Comparison of ENCODE assay signal across 8 cellular contexts in the genomic region with DNA sequence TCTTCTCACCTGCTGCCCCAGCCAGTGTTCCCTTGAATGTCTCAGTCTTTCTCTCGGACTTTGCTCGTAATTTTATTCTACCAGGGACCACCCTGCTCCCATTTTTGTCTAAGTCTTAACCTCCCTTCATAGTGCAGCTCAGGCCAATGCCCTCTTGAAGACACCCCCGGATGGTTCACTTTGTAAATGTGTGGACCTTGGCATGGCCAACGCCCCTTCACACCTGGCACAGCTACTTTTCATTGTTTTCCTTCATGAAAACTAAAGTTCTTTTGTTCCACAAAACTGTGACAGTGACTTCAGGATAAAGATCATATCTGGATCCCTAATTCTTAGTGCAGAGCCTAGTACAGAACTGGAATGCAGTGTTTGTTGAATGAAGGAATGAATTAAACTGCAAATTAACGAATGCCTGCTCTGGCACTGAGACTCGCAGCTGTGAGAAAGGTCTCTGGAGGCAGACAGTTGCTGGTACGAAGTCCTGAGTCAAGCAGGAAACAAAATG. TPM values are rescaled to one million over a fixed set of nuclear protein-coding genes. Genes with fewer than 3 reads are reported as not detected.
A peak's percentile ranks its signal among the peaks of the same experiment; 100 is the strongest.
DNase-seq lines count a peak whose midpoint lies in the region; ATAC-seq, FAIRE-seq and TF ChIP-seq lines count a peak whose summit lies in the region.

No MANE protein-coding gene starts in this region.

- FAIRE-seq in keratinocyte (lab: Jason Lieb, UNC), result no peak

- H2AFZ ChIP-seq in SK-N-SH (ENCODE audit: low read depth), result peak overlapping the region; percentile 97
- H2AFZ ChIP-seq in keratinocyte (ENCODE audit: control insufficient read depth, low read length), result peak overlapping the region; percentile 96

- no peaks in the 10 kb centered on the region for H3K9me2 ChIP-seq in SK-N-SH

- peak; percentile 18 for ATAC-seq in GM21737 (IDR thresholded peaks at IDR 0.05; ENCODE audit: unreplicated experiment)
- no peak for ATAC-seq in GM19455 (IDR thresholded peaks at IDR 0.05; ENCODE audit: unreplicated experiment)

- TF ChIP-seq POLR2A in vagina (IDR thresholded peaks at IDR 0.05), result no peak

- TF ChIP-seq CTCF in SK-N-SH (IDR thresholded peaks at IDR 0.05) (no peak), keratinocyte (optimal IDR thresholded peaks at IDR 0.05 in 1 of 3, IDR thresholded peaks at IDR 0.05 in 1 of 3, conservative IDR thresholded peaks at IDR 0.05 in 1 of 3; ENCODE audit: extremely low read depth in 1 of 3, insufficient read depth in 2 of 3, low read length in 3 of 3) (no peak), vagina (IDR thresholded peaks at IDR 0.05) (no peak), chondrocyte (IDR thresholded peaks at IDR 0.05) (no peak)

- peaks cover 8% of the 10 kb centered on the region for H3K27me3 Mint-ChIP-seq in chondrocyte (ENCODE audit: low read depth)

- no peak for DNase-seq in SK-N-SH
- DNase-seq in keratinocyte (ENCODE audit: low read depth, low spot score), result peak; percentile 52
- DNase-seq in vagina (ENCODE audit: extremely low spot score in 2 of 2), result no peak
- no peak for DNase-seq in chondrocyte (ENCODE audit: low spot score)
- DNase-seq in GOT3 (lab: John Stamatoyannopoulos, UW), result no peak

- H3K9me1 ChIP-seq in keratinocyte (ENCODE audit: control insufficient read depth, extremely low read depth, insufficient read depth, low read length), result no peaks in the 10 kb centered on the region

- intact Hi-C loops in vagina (cut with DNase I), result loop anchor here (5.0 kb wide), 4 partner anchors 49 to 339 kb away; partner anchors contain the start of genes PARP2, PIP4P1 and TEP1

- peak overlapping the region; percentile 97 for H3K4me2 ChIP-seq in SK-N-SH
- H3K4me2 ChIP-seq in keratinocyte (ENCODE audit: control insufficient read depth, extremely low read depth, insufficient read depth, low read depth, low read length), result peak overlapping the region; percentile 88

- H3K4me1 ChIP-seq in ES-I3 (ENCODE audit: insufficient read depth, low read length) (no peaks in the 10 kb centered on the region), SK-N-SH (ENCODE audit: control insufficient read depth in 1 of 2, insufficient read depth in 2 of 2, low read depth in 1 of 2, low read length in 1 of 2) (peaks cover 5 to 26% of the 10 kb centered on the region in 2 experiments; a peak in 3 of 4 replicates), keratinocyte (ENCODE audit: control insufficient read depth, extremely low read depth, insufficient read depth, low read length) (peaks cover 19% of the 10 kb centered on the region), vagina (peaks cover 26% of the 10 kb centered on the region)

- H3K4me3 Mint-ChIP-seq in chondrocyte (ENCODE audit: unreplicated experiment), result no peak overlapping the region

- H3K27ac ChIP-seq in SK-N-SH (ENCODE audit: low read depth in 2 of 2, low read length in 1 of 2) (peak overlapping the region; percentile 43 to 98; a peak in 3 of 4 replicates), keratinocyte (ENCODE audit: control insufficient read depth, insufficient read depth, low read length) (peak overlapping the region; percentile 90), vagina (peak overlapping the region; percentile 99)

- peaks cover 39% of the 10 kb centered on the region for H3F3A ChIP-seq in SK-N-SH (replicated peaks; ENCODE audit: insufficient read depth)

- no peaks in the 10 kb centered on the region for H3K79me2 ChIP-seq in SK-N-SH (ENCODE audit: insufficient read depth)
- no peaks in the 10 kb centered on the region for H3K79me2 ChIP-seq in keratinocyte (ENCODE audit: control insufficient read depth, insufficient read depth, low read length)

- H3K36me3 Mint-ChIP-seq in chondrocyte (ENCODE audit: low read depth), result no peaks in the 10 kb centered on the region

- H3K4me1 Mint-ChIP-seq in chondrocyte (ENCODE audit: low read depth), result peaks cover 28% of the 10 kb centered on the region

- CTCF ChIA-PET in SK-N-SH (lab: Yijun Ruan, JAX), result interaction anchor here (0.8 to 5.5 kb wide), 8 partner anchors 10 to 290 kb away, joined by 3 to 25 read pairs (median 4); no protein-coding TSS in a partner anchor

- TF ChIP-seq EP300 in SK-N-SH (IDR thresholded peaks at IDR 0.05; ENCODE audit: borderline replicate concordance in 1 of 2, low read depth in 1 of 2, low read length in 1 of 2), result no peak

- dilution Hi-C loops in keratinocyte (cut with MboI; ENCODE audit: extremely low pct_ligation_motif_present, low sequenced_read_pairs), result no loop called here

- POLR2A ChIA-PET in SK-N-SH (lab: Yijun Ruan, JAX), result no interaction called here

- no peaks in the 10 kb centered on the region for H3K9me3 Mint-ChIP-seq in chondrocyte (ENCODE audit: low read depth)

- H3K9ac ChIP-seq in ES-I3 (ENCODE audit: low read depth, low read length) (peak overlapping the region; percentile 89), SK-N-SH (peak overlapping the region; percentile 97; the same call in 1 of the 2 replicates), keratinocyte (ENCODE audit: control insufficient read depth, extremely low read depth, insufficient read depth, low read length) (peak overlapping the region; percentile 90)

- H4K20me1 ChIP-seq in SK-N-SH (ENCODE audit: insufficient read depth), result no peaks in the 10 kb centered on the region
- no peaks in the 10 kb centered on the region for H4K20me1 ChIP-seq in keratinocyte (ENCODE audit: control insufficient read depth, extremely low read depth, insufficient read depth, low read length)

- 4% methylated on average over 7 of the region's 7 CpGs for WGBS in SK-N-SH (ENCODE audit: low lambda C conversion rate)

- H3K4me3 ChIP-seq in SK-N-SH (ENCODE audit: low read depth in 2 of 2, low read length in 1 of 2) (peak overlapping the region; percentile 93 to 97), keratinocyte (ENCODE audit: control insufficient read depth in 2 of 3, extremely low read depth in 1 of 3, insufficient read depth in 2 of 3, low read depth in 1 of 3, low read length in 3 of 3) (peak overlapping the region; percentile 37 to 87 (median 76)), vagina (peak overlapping the region; percentile 67 to 79)

- H3K27ac Mint-ChIP-seq in chondrocyte (ENCODE audit: unreplicated experiment), result no peak overlapping the region

- H3K27me3 ChIP-seq in SK-N-SH (ENCODE audit: insufficient read depth), result peaks cover 17% of the 10 kb centered on the region
- H3K27me3 ChIP-seq in keratinocyte (ENCODE audit: control insufficient read depth, extremely low read depth, insufficient read depth, low read length), result no peaks in the 10 kb centered on the region
- H3K27me3 ChIP-seq in vagina, result no peaks in the 10 kb centered on the region

- H3K9me3 ChIP-seq in ES-I3 (ENCODE audit: control insufficient read depth, insufficient read depth, low read length) (no peaks in the 10 kb centered on the region), SK-N-SH (no peaks in the 10 kb centered on the region), keratinocyte (ENCODE audit: control insufficient read depth, low read depth, low read length) (no peaks in the 10 kb centered on the region), vagina (no peaks in the 10 kb centered on the region)

- H3K36me3 ChIP-seq in ES-I3 (ENCODE audit: insufficient read depth, low read length) (no peaks in the 10 kb centered on the region), SK-N-SH (replicated peaks in 1 of 2; ENCODE audit: control insufficient read depth in 1 of 2, insufficient read depth in 2 of 2, low read length in 1 of 2) (no peaks in the 10 kb centered on the region), keratinocyte (ENCODE audit: control insufficient read depth in 2 of 2, extremely low read depth in 1 of 2, insufficient read depth in 2 of 2, low read length in 2 of 2) (no peaks in the 10 kb centered on the region), vagina (no peaks in the 10 kb centered on the region)

- no peak for TF ChIP-seq RAD21 in SK-N-SH (IDR thresholded peaks at IDR 0.05; ENCODE audit: low read length)

TF ChIP-seq in SK-N-SH, 30 proteins besides CTCF, POLR2A, EP300 and RAD21 (continues in another document):
- no peak for TF ChIP-seq CHD2 (IDR thresholded peaks at IDR 0.05; ENCODE audit: low read length, partially characterized antibody)

RNA-seq across cellular contexts. Expression of gene RNASE4, which starts 3.5 kb away (rescaled TPM):
- 11.6 and 12.4 TPM in 2 replicates for polyA plus RNA-seq in SK-N-SH (2012; rRNA removed)
- polyA plus RNA-seq in SK-N-SH (2012; cell fraction: cytosol; rRNA removed), result 7.3 and 10.8 TPM in 2 replicates
- 4.0 and 6.2 TPM in 2 replicates for polyA plus RNA-seq in SK-N-SH (2012; cell fraction: nucleus; rRNA removed)
- polyA plus RNA-seq in keratinocyte, result 5.5 to 12.8 TPM (median 9.5 TPM) in 3 replicates
- polyA plus RNA-seq in keratinocyte (2011; ENCODE audit: low read depth), result 3.5 TPM
- 4.5 and 6.7 TPM in 2 replicates for polyA plus RNA-seq in keratinocyte (2011; cell fraction: cytosol; rRNA removed)
- polyA plus RNA-seq in keratinocyte (2011; cell fraction: nucleus; rRNA removed), result 12.6 and 16.3 TPM in 2 replicates
- 3.5 and 7.1 TPM in 2 replicates for polyA plus RNA-seq in keratinocyte (2012; ENCODE audit: low replicate concordance)
- polyA minus RNA-seq in keratinocyte, result 1.7 to 6.6 TPM (median 5.3 TPM) in 3 replicates
- not detected for polyA minus RNA-seq in keratinocyte (2011; cell fraction: cytosol; rRNA and poly(A)+ RNA removed)
- 3.7 and 4.8 TPM in 2 replicates for polyA minus RNA-seq in keratinocyte (2011; cell fraction: nucleus; rRNA and poly(A)+ RNA removed)
- 132 TPM for total RNA-seq in vagina
- total RNA-seq in chondrocyte, result 23.6 to 32.1 TPM (median 28.5 TPM) in 3 replicates

RNA-seq across cellular contexts. Expression of gene ANG, which starts 7.7 kb away (rescaled TPM):
- polyA plus RNA-seq in SK-N-SH (2012; rRNA removed), result 3.6 and 3.9 TPM in 2 replicates
- polyA plus RNA-seq in SK-N-SH (2012; cell fraction: cytosol; rRNA removed), result 3.6 and 4.0 TPM in 2 replicates
- 2.2 and 3.0 TPM in 2 replicates for polyA plus RNA-seq in SK-N-SH (2012; cell fraction: nucleus; rRNA removed)
- polyA plus RNA-seq in keratinocyte, result 3.7 to 4.4 TPM (median 4.0 TPM) in 3 replicates
- polyA plus RNA-seq in keratinocyte (2011; ENCODE audit: low read depth), result 1.1 TPM
- polyA plus RNA-seq in keratinocyte (2011; cell fraction: cytosol; rRNA removed), result 2.3 and 3.0 TPM in 2 replicates
- 4.1 and 5.8 TPM in 2 replicates for polyA plus RNA-seq in keratinocyte (2011; cell fraction: nucleus; rRNA removed)
- polyA plus RNA-seq in keratinocyte (2012; ENCODE audit: low replicate concordance), result 3.0 and 9.3 TPM in 2 replicates
- 1.9 to 4.0 TPM (median 2.3 TPM) in 3 replicates for polyA minus RNA-seq in keratinocyte
- 3.6 TPM for polyA minus RNA-seq in keratinocyte (2011; cell fraction: cytosol; rRNA and poly(A)+ RNA removed)
- 0.95 and 1.1 TPM in 2 replicates for polyA minus RNA-seq in keratinocyte (2011; cell fraction: nucleus; rRNA and poly(A)+ RNA removed)
- 34.9 TPM for total RNA-seq in vagina
- 7.3 to 10.2 TPM (median 9.1 TPM) in 3 replicates for total RNA-seq in chondrocyte

RNA-seq across cellular contexts. Expression of gene OR6S1, which starts 39.4 kb away (rescaled TPM):
- not detected in 2 replicates for polyA plus RNA-seq in SK-N-SH (2012; rRNA removed)
- polyA plus RNA-seq in SK-N-SH (2012; cell fraction: cytosol; rRNA removed), result not detected in 2 replicates
- polyA plus RNA-seq in SK-N-SH (2012; cell fraction: nucleus; rRNA removed), result not detected in 2 replicates
- polyA plus RNA-seq in keratinocyte, result not detected in 3 replicates
- not detected for polyA plus RNA-seq in keratinocyte (2011; ENCODE audit: low read depth)
- polyA plus RNA-seq in keratinocyte (2011; cell fraction: cytosol; rRNA removed), result not detected in 2 replicates
- not detected in 2 replicates for polyA plus RNA-seq in keratinocyte (2011; cell fraction: nucleus; rRNA removed)
- not detected in 2 replicates for polyA plus RNA-seq in keratinocyte (2012; ENCODE audit: low replicate concordance)
- not detected in 3 replicates for polyA minus RNA-seq in keratinocyte
- not detected for polyA minus RNA-seq in keratinocyte (2011; cell fraction: cytosol; rRNA and poly(A)+ RNA removed)
- not detected in 2 replicates for polyA minus RNA-seq in keratinocyte (2011; cell fraction: nucleus; rRNA and poly(A)+ RNA removed)
- total RNA-seq in vagina, result not detected
- not detected in 3 replicates for total RNA-seq in chondrocyte
